In genomic region chr1:162954824-162955223, GRCh38 we compare ENCODE assay signal across 15 cellular contexts.
"Had no signal": no experiment of that assay in that cellular context is flagged by ENCODE, and none has a peak within 500 bp of the region (broad histone marks: within the 10 kb centered on the region; RNA-seq: fewer than 3 reads in every experiment).

No MANE protein-coding gene starts in this region.

- H3K4me3 ChIP-seq: ascending aorta, cardiac muscle cell, gastrocnemius medialis, heart right ventricle, left lung, suprapubic skin had no signal

- H3K27me3 ChIP-seq: ascending aorta, cardiac muscle cell, gastrocnemius medialis, heart right ventricle, left lung, suprapubic skin had no signal

- H3K27ac ChIP-seq: ascending aorta, cardiac muscle cell, gastrocnemius medialis, heart right ventricle, left lung, parathyroid adenoma, suprapubic skin had no signal

- DNase-seq: activated CD4-positive, alpha-beta T cell treated with anti-CD3 and anti-CD28 coated beads, Interleukin-2, amount 50 U/mL, for 1 hour; activated naive CD4-positive, alpha-beta T cell treated with Interleukin-2 at 50 U/mL for 16 hours; activated T-cell treated with anti-CD3 and anti-CD28 coated beads for 4 hours; gastrocnemius medialis; heart right ventricle; left lung; naive thymus-derived CD8-positive, alpha-beta T cell; retina; small intestine; stimulated activated CD4-positive, alpha-beta T cell treated with anti-CD3 and anti-CD28 coated beads, Interleukin-4, amount 100 ng/mL, for 24 hours; stimulated activated naive CD4-positive, alpha-beta T cell treated with Interleukin-2 at 50 U/mL for 16 hours had no signal

- H3K9me3 ChIP-seq: ascending aorta, gastrocnemius medialis, heart right ventricle, left lung, suprapubic skin had no signal

- H3K4me1 ChIP-seq: ascending aorta, gastrocnemius medialis, heart right ventricle, left lung, parathyroid adenoma, suprapubic skin had no signal

- H3K36me3 ChIP-seq: ascending aorta, cardiac muscle cell, gastrocnemius medialis, heart right ventricle, left lung, suprapubic skin had no signal
